Comparison of ENCODE assay signal across 8 cellular contexts in the genomic region with DNA sequence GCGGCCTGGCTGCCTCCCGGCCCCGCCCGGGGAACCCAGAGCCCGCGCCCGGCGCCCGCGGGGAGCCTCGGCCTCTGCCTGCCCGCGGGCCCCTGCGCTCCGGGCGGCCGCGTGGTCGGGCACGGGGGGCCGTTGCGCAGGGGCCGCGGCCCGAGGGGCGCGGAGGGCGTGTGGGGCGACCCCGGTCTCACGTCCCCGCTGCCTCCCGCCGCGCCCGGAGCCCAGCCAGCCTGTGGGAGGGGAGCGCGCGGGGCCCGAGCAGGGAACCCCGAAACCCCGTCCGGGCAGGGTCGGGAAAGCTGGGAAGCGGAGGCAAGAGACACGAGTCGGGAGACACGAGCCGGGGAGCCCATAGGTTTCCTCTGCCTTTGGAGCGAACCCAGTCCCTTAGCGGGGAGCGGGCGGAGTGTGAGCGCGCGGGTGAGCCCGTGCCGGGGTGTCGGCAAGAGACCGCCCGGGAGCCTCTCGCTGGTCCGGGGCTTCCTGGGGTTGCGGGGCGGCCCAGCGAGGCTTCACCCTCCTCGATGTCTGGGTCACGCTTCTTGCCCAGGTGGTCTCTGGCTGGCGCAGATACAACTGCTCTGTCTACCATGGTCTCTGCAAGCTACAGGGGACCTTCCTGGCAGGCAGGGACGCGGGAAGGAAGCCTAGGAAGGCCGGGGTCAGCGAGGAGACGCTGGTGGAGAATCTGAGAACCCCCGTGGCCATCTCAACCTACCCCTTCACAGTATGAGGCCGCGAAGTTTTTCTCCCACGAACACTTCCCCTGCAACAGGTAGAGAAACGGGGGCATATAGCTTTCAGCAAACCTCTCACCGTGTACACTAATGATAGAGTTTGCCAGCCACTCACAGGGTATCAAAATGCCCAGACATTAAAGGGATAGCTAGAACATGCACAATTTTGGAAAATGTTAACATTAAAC. TPM values are rescaled to one million over a fixed set of nuclear protein-coding genes. Genes with fewer than 3 reads are reported as not detected.
A peak's percentile ranks its signal among the peaks of the same experiment; 100 is the strongest.
DNase-seq lines count a peak whose midpoint lies in the region; ATAC-seq and TF ChIP-seq lines count a peak whose summit lies in the region.

No MANE protein-coding gene starts in this region.

- peak overlapping the region; percentile 68 for H3K4me3 Mint-ChIP-seq in chondrocyte (ENCODE audit: unreplicated experiment)

- no peak for TF ChIP-seq CTCF in AG04449 (IDR thresholded peaks at IDR 0.05; ENCODE audit: insufficient read depth, low read length, missing control alignments)
- TF ChIP-seq CTCF in OCI-LY1 (IDR thresholded peaks at IDR 0.05; ENCODE audit: low read length), result no peak
- TF ChIP-seq CTCF in chondrocyte (IDR thresholded peaks at IDR 0.05), result no peak
- no peak for TF ChIP-seq CTCF in upper lobe of right lung (IDR thresholded peaks at IDR 0.05)

- H3K4me3 ChIP-seq in AG04449 (ENCODE audit: low read depth, low read length) (peak overlapping the region; percentile 69), OCI-LY1 (ENCODE audit: low read depth, low read length, poor library complexity, severe bottlenecking) (peak overlapping the region; percentile 88), upper lobe of right lung (peak overlapping the region; percentile 65)

- peak overlapping the region; percentile 93 for H3K27ac ChIP-seq in OCI-LY1 (ENCODE audit: low read depth, low read length, poor library complexity, severe bottlenecking)
- H3K27ac ChIP-seq in upper lobe of right lung, result peak overlapping the region; percentile 63
- no peak overlapping the region for H3K27ac ChIP-seq in caudate nucleus (ENCODE audit: low read depth, low read length)

- H3K27me3 ChIP-seq in OCI-LY1 (ENCODE audit: insufficient read depth, low read length), result no peaks in the 10 kb centered on the region
- H3K27me3 ChIP-seq in upper lobe of right lung, result no peaks in the 10 kb centered on the region

- intact Hi-C loops in upper lobe of right lung (cut with DNase I), result loop anchor here (5.0 kb wide), 1 partner anchor 83 kb away; no protein-coding TSS in a partner anchor

- CTCF ChIA-PET in AG04449 (lab: Yijun Ruan, JAX), result interaction anchor here (0.8 to 17.0 kb wide), 15 partner anchors 10 to 293 kb away, joined by 3 to 757 read pairs (median 8); no protein-coding TSS in a partner anchor

- no peaks in the 10 kb centered on the region for H3K9me2 ChIP-seq in OCI-LY1 (ENCODE audit: low read depth, low read length)

- peaks cover 27% of the 10 kb centered on the region for H3K79me2 ChIP-seq in OCI-LY1 (ENCODE audit: insufficient read depth, low read length)

- H4K20me1 ChIP-seq in OCI-LY1 (ENCODE audit: insufficient read depth, low read length), result no peaks in the 10 kb centered on the region

- H3F3A ChIP-seq in OCI-LY1 (ENCODE audit: insufficient read depth, low read length), result 0 out of 2 replicates have a peak, but pooled peaks cover 4% of the 10 kb centered on the region

- H3K27me3 Mint-ChIP-seq in chondrocyte (ENCODE audit: low read depth), result no peaks in the 10 kb centered on the region

- H3K9ac ChIP-seq in OCI-LY1 (ENCODE audit: low read length), result peak overlapping the region; percentile 92

- H3K4me1 ChIP-seq in OCI-LY1 (ENCODE audit: insufficient read depth, low read length, severe bottlenecking) (peaks cover 62% of the 10 kb centered on the region), upper lobe of right lung (peaks cover 19% of the 10 kb centered on the region)

- peak overlapping the region; percentile 76 for H3K4me2 ChIP-seq in OCI-LY1 (ENCODE audit: low read length)

- no peak for DNase-seq in AG04449 (ENCODE audit: low read depth, low spot score)
- no peak for DNase-seq in chondrocyte (ENCODE audit: low spot score)
- peak; percentile 89 for DNase-seq in mesenteric fat pad (ENCODE audit: low spot score)
- peak; percentile 73 for DNase-seq in upper lobe of right lung
- no peak for DNase-seq in caudate nucleus (lab: John Stamatoyannopoulos, UW)

- no peak overlapping the region for H2AFZ ChIP-seq in OCI-LY1 (ENCODE audit: low read length)

- no peak overlapping the region for H3K27ac Mint-ChIP-seq in chondrocyte (ENCODE audit: unreplicated experiment)

- peak; percentile 24 for ATAC-seq in GM19328 (IDR thresholded peaks at IDR 0.05; ENCODE audit: unreplicated experiment)
- ATAC-seq in upper lobe of right lung, result peak; percentile 8
- ATAC-seq in HG02840 (IDR thresholded peaks at IDR 0.05; ENCODE audit: low FRiP score, unreplicated experiment), result no peak

- H3K4me1 Mint-ChIP-seq in chondrocyte (ENCODE audit: low read depth), result peaks cover 10% of the 10 kb centered on the region

- POLR2A ChIA-PET in AG04449 (lab: Yijun Ruan, JAX), result interaction anchor here (0.9 to 2.6 kb wide), 4 partner anchors 81 to 283 kb away, joined by 3 to 16 read pairs (median 4); no protein-coding TSS in a partner anchor

- H3K36me3 ChIP-seq in OCI-LY1 (ENCODE audit: insufficient read depth, low read length) (peaks cover 54% of the 10 kb centered on the region), upper lobe of right lung (peaks cover 2% of the 10 kb centered on the region)

- no peaks in the 10 kb centered on the region for H3K9me3 Mint-ChIP-seq in chondrocyte (ENCODE audit: low read depth)

- peaks cover under 1% of the 10 kb centered on the region for H3K36me3 Mint-ChIP-seq in chondrocyte (ENCODE audit: low read depth)

- H3K9me3 ChIP-seq in OCI-LY1 (ENCODE audit: low read length) (no peaks in the 10 kb centered on the region; the same call in 1 of the 2 replicates), upper lobe of right lung (no peaks in the 10 kb centered on the region)

RNA-seq across cellular contexts. Expression of a gene that starts 0.6 kb away (rescaled TPM):
- total RNA-seq in chondrocyte, result 6.0 to 11.3 TPM (median 10.1 TPM) in 3 replicates
- total RNA-seq in mesenteric fat pad, result 23.5 TPM
- 22.6 TPM for total RNA-seq in upper lobe of right lung

RNA-seq across cellular contexts. Expression of a gene that starts 40.1 kb away (rescaled TPM):
- total RNA-seq in chondrocyte (0.51 to 0.55 TPM in 2 of 3 replicates, not detected in the other), mesenteric fat pad (194 TPM), upper lobe of right lung (9.9 TPM)

Comparison
In these comparisons a context has a peak if more than half of its experiments do, and no peak if none do; other contexts are left out.
1. DNase-seq: peak in mesenteric fat pad (single experiment) and upper lobe of right lung (single experiment); none in AG04449 (single experiment), chondrocyte (single experiment) and caudate nucleus (0 of 61).
2. RNA of a gene that starts 40.1 kb away (total RNA-seq): 194 TPM in mesenteric fat pad (single experiment); 9.9 TPM in upper lobe of right lung (single experiment) and 0.51 to 0.55 TPM in chondrocyte; every median in the first group is over 10 times any median in the second.
3. Peak in every context shown above with its lines, with median percentiles within 50 percentile points of each other: H3K4me3 ChIP-seq.